ENCODE assay signal across 8 cellular contexts in genomic region chr4:18689308-18689915, GRCh38.
DNase-seq lines count a peak whose midpoint lies in the region; ATAC-seq, FAIRE-seq and TF ChIP-seq lines count a peak whose summit lies in the region.

No MANE protein-coding gene starts in this region.

- peak; percentile 82 for FAIRE-seq in HepG2 (lab: Jason Lieb, UNC)

- H3K27me3 ChIP-seq in KMS-11 (ENCODE audit: insufficient read depth, low read depth), result no peaks in the 10 kb centered on the region
- H3K27me3 ChIP-seq in HepG2 (ENCODE audit: control insufficient read depth in 1 of 2, insufficient read depth in 2 of 2, low read length in 2 of 2), result no peaks in the 10 kb centered on the region

- peak; percentile 68 for ATAC-seq in GM21360 (IDR thresholded peaks at IDR 0.05; ENCODE audit: unreplicated experiment)
- no peak; the same call in 2 of the 3 replicates for ATAC-seq in HepG2
- ATAC-seq in stimulated activated naive CD8-positive, alpha-beta T cell treated with anti-CD3 and anti-CD28 coated beads, Interleukin-15, Interleukin-2, amounts not matched to agents 100 U/mL and 50 U/mL, for 24 hours, result no peak

- WGBS in HepG2 (ENCODE audit: low lambda C conversion rate), result 0% methylated on average over 6 of the region's 6 CpGs

- CTCF ChIA-PET in HepG2 (lab: Yijun Ruan, JAX; ENCODE audit: low intra/inter-chr PET ratio, low total read pairs), result interaction anchor here (1.1 kb wide), 1 partner anchor 1996 kb away, joined by 4 read pairs; no protein-coding TSS in a partner anchor

- no peak overlapping the region for H3K4me2 ChIP-seq in KMS-11
- no peak overlapping the region for H3K4me2 ChIP-seq in HepG2 (ENCODE audit: low read depth, low read length)

- H4K20me1 ChIP-seq in KMS-11 (ENCODE audit: insufficient read depth), result no peaks in the 10 kb centered on the region
- H4K20me1 ChIP-seq in HepG2 (ENCODE audit: insufficient read depth, low read length), result no peaks in the 10 kb centered on the region

- H3K4me1 ChIP-seq in KMS-11 (ENCODE audit: low read depth, poor library complexity, severe bottlenecking) (peaks cover 6% of the 10 kb centered on the region), HepG2 (ENCODE audit: insufficient read depth, low read length) (peaks cover 13% of the 10 kb centered on the region; the same call in 1 of the 2 replicates)

- H3K79me2 ChIP-seq in KMS-11 (ENCODE audit: insufficient read depth, low read depth) (no peaks in the 10 kb centered on the region), HepG2 (ENCODE audit: insufficient read depth, low read length) (no peaks in the 10 kb centered on the region)

- no peaks in the 10 kb centered on the region for H3K36me3 ChIP-seq in KMS-11 (ENCODE audit: insufficient read depth)
- H3K36me3 ChIP-seq in HepG2 (replicated peaks in 1 of 2; ENCODE audit: control insufficient read depth in 1 of 2, insufficient read depth in 2 of 2, low read length in 2 of 2), result no peaks in the 10 kb centered on the region

- no peak overlapping the region for H3K9ac ChIP-seq in KMS-11
- no peak overlapping the region for H3K9ac ChIP-seq in HepG2 (ENCODE audit: insufficient read depth, low read depth, low read length)

- TF ChIP-seq POLR2A in HepG2 (IDR thresholded peaks at IDR 0.05; ENCODE audit: insufficient read depth in 1 of 2, low read depth in 2 of 2, low read length in 2 of 2), result no peak

- H3K27ac ChIP-seq in KMS-11 (no peak overlapping the region), HepG2 (ENCODE audit: extremely low read length, insufficient read depth, low read length) (no peak overlapping the region)

- TF ChIP-seq CTCF in KMS-11 (conservative IDR thresholded peaks at IDR 0.05; ENCODE audit: low read depth, low read length) (peak; percentile 83), choroid plexus epithelial cell (conservative IDR thresholded peaks at IDR 0.05; ENCODE audit: low read depth, low read length) (peak; percentile 84), HepG2 (CRISPR knock-in tag; IDR thresholded peaks at IDR 0.05) (peak; percentile 71)

- intact Hi-C loops in HepG2 (cut with micrococcal nuclease; ENCODE audit: unreplicated experiment), result loop anchor here (2.0 kb wide), 1 partner anchor 1561 kb away; the partner anchor contains the start of gene SLIT2

- TF ChIP-seq EP300 in HepG2 (IDR thresholded peaks at IDR 0.05; ENCODE audit: low read depth in 2 of 2, low read length in 2 of 2) (no peak), HepG2 (CRISPR knock-in tag; IDR thresholded peaks at IDR 0.05; ENCODE audit: borderline replicate concordance) (no peak)

- POLR2A ChIA-PET in HepG2 (lab: Yijun Ruan, JAX), result no interaction called here

- H3K4me3 ChIP-seq in KMS-11 (IDR thresholded peaks at IDR 0.05; ENCODE audit: insufficient read depth, low read depth, low read length), result no peak overlapping the region
- H3K4me3 ChIP-seq in choroid plexus epithelial cell (ENCODE audit: low read depth, low read length), result no peak overlapping the region
- H3K4me3 ChIP-seq in HepG2 (replicated peaks in 1 of 3; ENCODE audit: insufficient read depth in 1 of 3, low read depth in 2 of 3, low read length in 3 of 3), result no peak overlapping the region

- no peaks in the 10 kb centered on the region for H3K9me3 ChIP-seq in HepG2 (ENCODE audit: low read length)

- in situ Hi-C loops in HepG2 (cut with HindIII; ENCODE audit: extremely low pct_ligation_motif_present, low pct_unique_long_range_greater_than_20kb), result loop anchor here (10.0 to 25.0 kb wide), 2 partner anchors 1573 to 1995 kb away; partner anchors contain the start of gene SLIT2

- BruUV-seq in HepG2 (replicated peaks; lab: Mats Ljungman, UMichigan), result no TSS peak

- H2AFZ ChIP-seq in KMS-11 (ENCODE audit: low read depth) (no peak overlapping the region), HepG2 (ENCODE audit: low read length) (no peak overlapping the region)

- peak; percentile 45; the same call in 1 of the 2 replicates for TF ChIP-seq RAD21 in HepG2 (CRISPR knock-in tag; IDR thresholded peaks at IDR 0.05)

- DNase-seq in ELF-1 (ENCODE audit: low read depth, low spot score), result peak; percentile 67
- DNase-seq in T follicular helper cell (ENCODE audit: low read depth), result peak; percentile 1
- peak; percentile 86 for DNase-seq in choroid plexus epithelial cell (ENCODE audit: low read depth)
- peak; percentile 16 for DNase-seq in HepG2 (ENCODE audit: low spot score)
- DNase-seq in stimulated activated naive CD8-positive, alpha-beta T cell treated with anti-CD3 and anti-CD28 coated beads, Interleukin-15, Interleukin-2, amounts not matched to agents 100 U/mL and 50 U/mL, for 24 hours, result peak; percentile 50
- no peak for DNase-seq in activated CD4-positive, CD25-positive, alpha-beta regulatory T cell treated with anti-CD3 and anti-CD28 coated beads, Interleukin-2, amount 50 U/mL, for 72 hours

TF ChIP-seq in HepG2, 621 proteins besides CTCF, POLR2A, EP300 and RAD21:
- no peak for TF ChIP-seq ZFP41 (CRISPR knock-in tag; IDR thresholded peaks at IDR 0.05; ENCODE audit: borderline replicate concordance)
- TF ChIP-seq E2F1 (CRISPR knock-in tag; IDR thresholded peaks at IDR 0.05), result no peak
- no peak for TF ChIP-seq ZNF256 (CRISPR knock-in tag; conservative IDR thresholded peaks at IDR 0.05)
- TF ChIP-seq IRF2 (CRISPR knock-in tag; IDR thresholded peaks at IDR 0.05), result no peak
- no peak for TF ChIP-seq ZNF282 (IDR thresholded peaks at IDR 0.05; ENCODE audit: partially characterized antibody)
- TF ChIP-seq STAG1 (CRISPR knock-in tag; IDR thresholded peaks at IDR 0.05), result peak; percentile 69
- TF ChIP-seq ATAD3A (CRISPR knock-in tag; IDR thresholded peaks at IDR 0.05), result no peak
- no peak for TF ChIP-seq MAX (IDR thresholded peaks at IDR 0.05)
- TF ChIP-seq ZNF800 (CRISPR knock-in tag; IDR thresholded peaks at IDR 0.05), result no peak
- no peak for TF ChIP-seq PLRG1 (conservative IDR thresholded peaks at IDR 0.05)
- no peak for TF ChIP-seq ZNF24 (IDR thresholded peaks at IDR 0.05)
- TF ChIP-seq SMC3 (IDR thresholded peaks at IDR 0.05; ENCODE audit: low read length), result peak; percentile 49
- no peak for TF ChIP-seq NCOA5 (CRISPR knock-in tag; IDR thresholded peaks at IDR 0.05)
